In genomic region chr3:101849714-101850326, GRCh38 we compare ENCODE assay signal across 8 cellular contexts. TPM values are rescaled to one million over a fixed set of nuclear protein-coding genes. Genes with fewer than 3 reads are reported as not detected.
A peak's percentile ranks its signal among the peaks of the same experiment; 100 is the strongest.
DNase-seq lines count a peak whose midpoint lies in the region; ATAC-seq and TF ChIP-seq lines count a peak whose summit lies in the region.

No MANE protein-coding gene starts in this region.

- TF ChIP-seq EP300 in ovary (IDR thresholded peaks at IDR 0.05), result no peak

- H3K9me3 ChIP-seq in ovary, result no peaks in the 10 kb centered on the region
- H3K9me3 ChIP-seq in upper lobe of right lung, result no peaks in the 10 kb centered on the region

- H3K27me3 ChIP-seq in ovary (no peaks in the 10 kb centered on the region), upper lobe of right lung (no peaks in the 10 kb centered on the region)

- ATAC-seq in HG02642 (IDR thresholded peaks at IDR 0.05; ENCODE audit: poor library complexity, unreplicated experiment), result peak; percentile 33
- ATAC-seq in upper lobe of right lung, result peak; percentile 39

- no peaks in the 10 kb centered on the region for H3K36me3 ChIP-seq in ovary
- H3K36me3 ChIP-seq in upper lobe of right lung, result peaks cover 34% of the 10 kb centered on the region

- H3K27ac ChIP-seq in ovary, result peak overlapping the region; percentile 98 to 99
- peak overlapping the region; percentile 99 for H3K27ac ChIP-seq in upper lobe of right lung

- H3K4me3 ChIP-seq in fibroblast of villous mesenchyme (ENCODE audit: low read depth, low read length), result peak overlapping the region; percentile 75
- peak overlapping the region; percentile 76 for H3K4me3 ChIP-seq in ovary
- H3K4me3 ChIP-seq in upper lobe of right lung, result peak overlapping the region; percentile 92

- intact Hi-C loops in ovary (cut with DNase I), result loop anchor here in 2 of 4 donors (5.0 kb wide), 3 partner anchors 43 to 332 kb away; partner anchors contain the start of gene RPL24 (in 1 of the 2)
- intact Hi-C loops in upper lobe of right lung (cut with DNase I), result no loop called here

- no peak for TF ChIP-seq POLR2A in ovary (IDR thresholded peaks at IDR 0.05)

- DNase-seq in NCI-H2081 (lab: John Stamatoyannopoulos, UW) (peak; percentile 51 to 65), NCI-H2081 treated with DMSO at 0.1 percent for 48 hours (lab: John Stamatoyannopoulos, UW) (no peak), NCI-H774 (lab: John Stamatoyannopoulos, UW) (peak; percentile 60), activated T-helper 1 cell treated with Interleukin-2 at 50 U/mL for 16 hours (ENCODE audit: low read depth) (peak; percentile 51), fibroblast of villous mesenchyme (ENCODE audit: low read depth) (no peak), ovary (peak; percentile 47 to 75 (median 63)), upper lobe of right lung (peak; percentile 82)

- H3K4me1 ChIP-seq in ovary (ENCODE audit: insufficient read depth) (peaks cover 4% of the 10 kb centered on the region), upper lobe of right lung (peaks cover 41% of the 10 kb centered on the region)

- 0% methylated on average over 14 to 67 of the region's 67 CpGs for WGBS in ovary, 3 donors

- no peak for TF ChIP-seq CTCF in fibroblast of villous mesenchyme (IDR thresholded peaks at IDR 0.05; ENCODE audit: insufficient read depth, low read depth, low read length)
- no peak for TF ChIP-seq CTCF in ovary (IDR thresholded peaks at IDR 0.05)
- peak; percentile 8 for TF ChIP-seq CTCF in upper lobe of right lung (IDR thresholded peaks at IDR 0.05)

RNA-seq across cellular contexts. Expression of gene NFKBIZ, which starts 0.5 kb away (rescaled TPM):
- total RNA-seq in fibroblast of villous mesenchyme (108 and 126 TPM in 2 replicates), ovary (100 to 1,000 TPM in 1 of 7 donors, 10 to 100 TPM in 6; 29.2 to 194 (median 45.5) TPM), upper lobe of right lung (87.7 TPM)
- 10 to 100 TPM in 1 of 2 donors, 1 to 10 TPM in 1; 7.5 to 18.8 TPM for polyA plus RNA-seq in ovary

Comparison
In these comparisons a context has a peak if more than half of its experiments do, and no peak if none do; other contexts are left out.
1. DNase-seq: peak in NCI-H2081 (2 of 2), NCI-H774 (single experiment), activated T-helper 1 cell treated with Interleukin-2 at 50 U/mL for 16 hours (single experiment), ovary (5 of 5) and upper lobe of right lung (single experiment); none in NCI-H2081 treated with DMSO at 0.1 percent for 48 hours (single experiment) and fibroblast of villous mesenchyme (single experiment).
2. Peak in every context shown above with its lines, with median percentiles within 50 percentile points of each other: H3K4me3 ChIP-seq.